In genomic region chr11:105432241-105432995, GRCh38 we compare ENCODE assay signal across 27 cellular contexts.
"Had no signal": no experiment of that assay in that cellular context is flagged by ENCODE, and none has a peak within 500 bp of the region (broad histone marks: within the 10 kb centered on the region; RNA-seq: fewer than 3 reads in every experiment).

No MANE protein-coding gene starts in this region.

- H3K27me3 ChIP-seq: adrenal gland, SJCRH30 had no signal

- H3K36me3 ChIP-seq: adrenal gland, SJCRH30 had no signal

- H3K4me2 ChIP-seq: KMS-11 had no signal

- H3K27ac ChIP-seq: adrenal gland, KMS-11, SJCRH30, SK-N-MC had no signal

- H3K9me3 ChIP-seq: SJCRH30 had no signal

- DNase-seq: activated CD4-positive, alpha-beta T cell treated with anti-CD3 and anti-CD28 coated beads, Interleukin-2, amount 10 ng/mL, durations not matched to agents 24 days and 14 days; activated CD4-positive, alpha-beta T cell treated with anti-CD3 and anti-CD28 coated beads, Interleukin-2, amount 50 U/mL, for 4 hours; activated CD8-positive, alpha-beta T cell treated with anti-CD3 and anti-CD28 coated beads for 36 hours; activated gamma-delta T cell treated with Interleukin-2 at 50 U/mL for 16 hours; activated naive CD4-positive, alpha-beta T cell treated with anti-CD3 and anti-CD28 coated beads for 36 hours; activated T-cell treated with anti-CD3 and anti-CD28 coated beads, Interleukin-2, amount 50 U/mL, for 1 hour; adrenal gland; anterior cingulate cortex; caudate nucleus; cerebellar nuclear complex; MM.1S; MV-4-11; NCI-H1092; NCI-H1436 treated with DMSO at 0.1 percent for 48 hours; NCI-H1694 treated with DMSO at 0.1 percent for 48 hours; NCI-H2081; NCI-H2171 treated with DMSO at 0.1 percent for 48 hours; NCI-H2227 treated with DMSO at 0.1 percent for 48 hours; NCI-H510A treated with DMSO at 0.1 percent for 48 hours; NCI-H526 treated with DMSO at 0.1 percent for 48 hours; NCI-H774; OCI-M1; SHP77; SJCRH30; T1000 had no signal

- H3K4me1 ChIP-seq: adrenal gland, SJCRH30 had no signal

- H3K4me3 ChIP-seq: adrenal gland, SJCRH30, SK-N-MC had no signal
